In the genomic region with DNA sequence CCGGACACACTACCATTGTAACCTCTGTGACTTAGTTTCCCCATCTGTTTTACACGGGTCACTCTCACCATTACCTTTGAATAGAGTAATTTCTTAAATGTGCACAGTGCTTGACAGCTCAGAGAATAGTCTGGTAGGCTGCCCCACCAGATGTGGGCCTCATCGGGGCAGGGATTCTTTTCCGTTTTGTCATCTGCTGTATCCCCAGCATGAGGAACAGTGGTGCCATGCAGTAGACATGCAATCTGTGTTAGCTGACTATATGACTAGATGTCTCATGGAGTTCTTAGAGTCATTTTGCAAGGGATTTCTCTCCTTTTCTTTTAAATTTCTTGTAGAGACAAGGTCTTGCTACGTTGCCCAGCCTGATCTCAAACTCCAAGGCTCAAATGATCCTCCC, we compare ENCODE assay signal across 1 cellular context.
TF ChIP-seq lines count a peak whose summit lies in the region.

No MANE protein-coding gene starts in this region.

TF ChIP-seq in IMR-90, 13 proteins besides CTCF, POLR2A, EP300 and RAD21:
- TF ChIP-seq RCOR1 (IDR thresholded peaks at IDR 0.05; ENCODE audit: insufficient replicate concordance, low read length) (no peak), FOS (IDR thresholded peaks at IDR 0.05; ENCODE audit: low read depth, low read length) (no peak), USF2 (IDR thresholded peaks at IDR 0.05; ENCODE audit: low read depth, low read length) (no peak), CEBPB (IDR thresholded peaks at IDR 0.05; ENCODE audit: low read depth, low read length) (no peak), CHD1 (IDR thresholded peaks at IDR 0.05; ENCODE audit: low read depth, low read length) (no peak), MXI1 (IDR thresholded peaks at IDR 0.05; ENCODE audit: borderline replicate concordance, low read depth, low read length) (no peak), NFE2L2 (IDR thresholded peaks at IDR 0.05; ENCODE audit: low read depth, low read length) (no peak), MAZ (IDR thresholded peaks at IDR 0.05; ENCODE audit: borderline replicate concordance, low read depth, low read length) (no peak), BHLHE40 (IDR thresholded peaks at IDR 0.05; ENCODE audit: low read depth, low read length) (no peak), MAFK (IDR thresholded peaks at IDR 0.05; ENCODE audit: low read depth, low read length) (no peak), SMC3 (IDR thresholded peaks at IDR 0.05; ENCODE audit: low read depth, low read length) (no peak), RFX5 (IDR thresholded peaks at IDR 0.05; ENCODE audit: low read depth, low read length) (no peak)
- TF ChIP-seq, protein P1, sequence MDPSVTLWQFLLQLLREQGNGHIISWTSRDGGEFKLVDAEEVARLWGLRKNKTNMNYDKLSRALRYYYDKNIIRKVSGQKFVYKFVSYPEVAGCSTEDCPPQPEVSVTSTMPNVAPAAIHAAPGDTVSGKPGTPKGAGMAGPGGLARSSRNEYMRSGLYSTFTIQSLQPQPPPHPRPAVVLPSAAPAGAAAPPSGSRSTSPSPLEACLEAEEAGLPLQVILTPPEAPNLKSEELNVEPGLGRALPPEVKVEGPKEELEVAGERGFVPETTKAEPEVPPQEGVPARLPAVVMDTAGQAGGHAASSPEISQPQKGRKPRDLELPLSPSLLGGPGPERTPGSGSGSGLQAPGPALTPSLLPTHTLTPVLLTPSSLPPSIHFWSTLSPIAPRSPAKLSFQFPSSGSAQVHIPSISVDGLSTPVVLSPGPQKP (IDR thresholded peaks at IDR 0.05; ENCODE audit: borderline replicate concordance, low read depth, low read length): no peak
